In genomic region chr1:183124259-183124658, GRCh38 we compare ENCODE assay signal across 19 cellular contexts.
DNase-seq lines count a peak whose midpoint lies in the region; ATAC-seq, FAIRE-seq and TF ChIP-seq lines count a peak whose summit lies in the region.
"Had no signal": no experiment of that assay in that cellular context is flagged by ENCODE, and none has a peak within 500 bp of the region (broad histone marks: within the 10 kb centered on the region; RNA-seq: fewer than 3 reads in every experiment).

No MANE protein-coding gene starts in this region.

- no peak for FAIRE-seq in GM12892 (lab: Jason Lieb, UNC)
- FAIRE-seq: GM18507, TTC549 had no signal

- peaks cover 76% of the 10 kb centered on the region for H3K36me3 Mint-ChIP-seq in HFFc6 (ENCODE audit: low read depth)
- H3K36me3 Mint-ChIP-seq: activated CD4-positive, alpha-beta memory T cell treated with anti-CD3 and anti-CD28 coated beads for 36 hours had no signal

- no peak for TF ChIP-seq POLR2A in GM12892 (IDR thresholded peaks at IDR 0.05; ENCODE audit: low read depth, low read length)

- H3K9me3 Mint-ChIP-seq in HFFc6 = no peaks in the 10 kb centered on the region
- H3K9me3 Mint-ChIP-seq: activated CD4-positive, alpha-beta memory T cell treated with anti-CD3 and anti-CD28 coated beads for 36 hours; activated T-helper 2 cell treated with anti-CD3 and anti-CD28 coated beads, Interferon-gamma antibody, Interleukin-2, Interleukin-4, amounts not matched to agents 10 μg/mL and 5 μg/mL and 100 μg/mL, durations not matched to agents 14 hours and 24 hours and 36 hours; CD4-positive, alpha-beta T cell had no signal

- no peak for ATAC-seq in HG02763 (IDR thresholded peaks at IDR 0.05; ENCODE audit: unreplicated experiment)
- ATAC-seq: left lung had no signal

- DNase-seq in COR-L47 (lab: John Stamatoyannopoulos, UW) (peak; percentile 30), HFFc6 (no peak), NCI-H69 (lab: John Stamatoyannopoulos, UW) (peak; percentile 18), glomerular visceral epithelial cell (ENCODE audit: extremely low spot score) (peak; percentile 22), DMS114 treated with DMSO at 0.1 percent for 48 hours (lab: John Stamatoyannopoulos, UW; ENCODE audit: unreplicated experiment) (no peak), NCI-H2107 treated with DMSO at 0.1 percent for 48 hours (lab: John Stamatoyannopoulos, UW; ENCODE audit: unreplicated experiment) (no peak), GM12892 (ENCODE audit: insufficient read length) (no peak)
- DNase-seq: activated CD4-positive, alpha-beta memory T cell treated with anti-CD3 and anti-CD28 coated beads for 36 hours; CD4-positive, alpha-beta T cell; cortex of kidney; esophagus squamous epithelium; GDM1; hypothalamus; left lung; retina had no signal

- peaks cover 37% of the 10 kb centered on the region for H3K4me1 Mint-ChIP-seq in HFFc6 (ENCODE audit: low read depth)

- TF ChIP-seq CTCF in HFFc6 (IDR thresholded peaks at IDR 0.05) = no peak

- peak overlapping the region; percentile 20; the same call in 1 of the 2 replicates for H3K27ac Mint-ChIP-seq in HFFc6
- H3K27ac Mint-ChIP-seq: activated CD4-positive, alpha-beta memory T cell treated with anti-CD3 and anti-CD28 coated beads for 36 hours; activated T-helper 2 cell treated with anti-CD3 and anti-CD28 coated beads, Interferon-gamma antibody, Interleukin-2, Interleukin-4, amounts not matched to agents 10 μg/mL and 5 μg/mL and 100 μg/mL, durations not matched to agents 14 hours and 24 hours and 36 hours; CD4-positive, alpha-beta T cell had no signal

- H3K4me3 Mint-ChIP-seq in HFFc6 = no peak overlapping the region; the same call in 1 of the 2 replicates
- H3K4me3 Mint-ChIP-seq: activated CD4-positive, alpha-beta memory T cell treated with anti-CD3 and anti-CD28 coated beads for 36 hours; CD4-positive, alpha-beta T cell had no signal

- peaks cover 11% of the 10 kb centered on the region for H3K27me3 Mint-ChIP-seq in HFFc6 (ENCODE audit: insufficient read depth)
- H3K27me3 Mint-ChIP-seq: activated CD4-positive, alpha-beta memory T cell treated with anti-CD3 and anti-CD28 coated beads for 36 hours had no signal

Comparison
In these comparisons a context has a peak if more than half of its experiments do, and no peak if none do; other contexts are left out.
1. DNase-seq: peak in COR-L47 (single experiment), NCI-H69 (single experiment) and glomerular visceral epithelial cell (single experiment); none in HFFc6 (single experiment), DMS114 treated with DMSO at 0.1 percent for 48 hours (single experiment), NCI-H2107 treated with DMSO at 0.1 percent for 48 hours (single experiment) and GM12892 (single experiment).